In genomic region chr16:56681939-56682702, GRCh38 we compare ENCODE assay signal across 8 cellular contexts.
DNase-seq lines count a peak whose midpoint lies in the region; ATAC-seq, FAIRE-seq and TF ChIP-seq lines count a peak whose summit lies in the region.

Gene MT1X, plus strand, starts transcription at chr16:56682470. Its CDS starts 71 bp downstream, at chr16:56682541.

- H3K27me3 ChIP-seq in HUES6 (ENCODE audit: control insufficient read depth, insufficient read depth, low read length), result peaks cover 27% of the 10 kb centered on the region
- H3K27me3 ChIP-seq in mucosa of rectum (ENCODE audit: control insufficient read depth in 2 of 2, insufficient read depth in 2 of 2, low read length in 2 of 2), result no peaks in the 10 kb centered on the region

- peak within 1 kb of the TSS; percentile 32; the same call in 1 of the 2 replicates for H3K27ac ChIP-seq in HUES6 (ENCODE audit: low read depth, low read length)
- peak within 1 kb of the TSS; percentile 80 to 84 for H3K27ac ChIP-seq in mucosa of rectum (ENCODE audit: low read depth in 2 of 2, low read length in 2 of 2)

- H3K9ac ChIP-seq in HUES6 (ENCODE audit: low read length) (peak within 1 kb of the TSS; percentile 95), mucosa of rectum (ENCODE audit: low read depth in 1 of 2, low read length in 2 of 2) (peak within 1 kb of the TSS; percentile 86 to 94)

- DNase-seq in D721Med (ENCODE audit: insufficient read length, low spot score), result peak; percentile 23
- DNase-seq in OCI-M1 (lab: John Stamatoyannopoulos, UW), result peak; percentile 83
- DNase-seq in activated T-cell treated with anti-CD3 and anti-CD28 coated beads for 24 hours (ENCODE audit: low read depth), result peak; percentile 88
- DNase-seq in epithelial cell of esophagus (ENCODE audit: low read depth), result peak; percentile 96
- DNase-seq in stimulated activated CD8-positive, alpha-beta memory T cell treated with anti-CD3 and anti-CD28 coated beads, Interleukin-4, amount 100 ng/mL, for 48 hours, result peak; percentile 94

- no peak for FAIRE-seq in D721Med (lab: Jason Lieb, UNC)

- H3K9me3 ChIP-seq in HUES6 (ENCODE audit: control insufficient read depth, insufficient read depth, low read depth, low read length), result no peaks in the 10 kb centered on the region
- no peaks in the 10 kb centered on the region for H3K9me3 ChIP-seq in mucosa of rectum (ENCODE audit: control insufficient read depth in 2 of 2, low read length in 2 of 2)

- peak within 1 kb of the TSS; percentile 74 for H3K4me3 ChIP-seq in HUES6 (ENCODE audit: low read depth, low read length)
- H3K4me3 ChIP-seq in epithelial cell of esophagus (ENCODE audit: low read length), result peak within 1 kb of the TSS; percentile 99
- H3K4me3 ChIP-seq in mucosa of rectum (ENCODE audit: low read length in 2 of 2), result peak within 1 kb of the TSS; percentile 82 to 94

- H3K36me3 ChIP-seq in HUES6 (ENCODE audit: control insufficient read depth, insufficient read depth, low read length) (peaks cover 16% of the 10 kb centered on the region; the same call in 1 of the 2 replicates), mucosa of rectum (ENCODE audit: control insufficient read depth in 2 of 2, insufficient read depth in 2 of 2, low read length in 2 of 2) (no peaks in the 10 kb centered on the region)

- no peak for TF ChIP-seq CTCF in D721Med (IDR thresholded peaks at IDR 0.05; ENCODE audit: insufficient read depth, missing control alignments)
- no peak for TF ChIP-seq CTCF in epithelial cell of esophagus (IDR thresholded peaks at IDR 0.05; ENCODE audit: insufficient read depth, low read depth, low read length, missing control alignments)

- H3K4me1 ChIP-seq in HUES6 (ENCODE audit: control insufficient read depth, insufficient read depth, low read length), result peaks cover 24% of the 10 kb centered on the region
- peaks cover 17% of the 10 kb centered on the region in 2 donors for H3K4me1 ChIP-seq in mucosa of rectum (ENCODE audit: control insufficient read depth in 2 of 2, insufficient read depth in 2 of 2, low read length in 2 of 2)

- ATAC-seq in GM21447 (IDR thresholded peaks at IDR 0.05; ENCODE audit: unreplicated experiment), result peak; percentile 94

Comparison
In these comparisons a context has a peak if more than half of its experiments do, and no peak if none do; other contexts are left out.
1. Peak in every context shown above with its lines: DNase-seq, ATAC-seq, H3K4me3 ChIP-seq and H3K27ac ChIP-seq.
2. DNase-seq: peak in every context shown above with its lines; median percentile 96 in epithelial cell of esophagus; 94 in stimulated activated CD8-positive, alpha-beta memory T cell treated with anti-CD3 and anti-CD28 coated beads, Interleukin-4, amount 100 ng/mL, for 48 hours; 88 in activated T-cell treated with anti-CD3 and anti-CD28 coated beads for 24 hours; 83 in OCI-M1; 23 in D721Med.